19 cellular contexts compared by ENCODE assay signal in genomic region chr2:101777337-101777736, GRCh38.
DNase-seq lines count a peak whose midpoint lies in the region; ATAC-seq and TF ChIP-seq lines count a peak whose summit lies in the region.
"Had no signal": no experiment of that assay in that cellular context is flagged by ENCODE, and none has a peak within 500 bp of the region (broad histone marks: within the 10 kb centered on the region; RNA-seq: fewer than 3 reads in every experiment).

No MANE protein-coding gene starts in this region.

- intact Hi-C loops in activated CD4-positive, alpha-beta T cell treated with anti-CD3 and anti-CD28 coated beads for 36 hours (cut with DNase I, micrococcal nuclease), result no loop called here

- H3K9me3 Mint-ChIP-seq in activated CD4-positive, alpha-beta T cell treated with anti-CD3 and anti-CD28 coated beads for 36 hours (ENCODE audit: low read depth), result no peaks in the 10 kb centered on the region
- peaks cover 9% of the 10 kb centered on the region for H3K9me3 Mint-ChIP-seq in nephron progenitor cell

- peak; percentile 18 for DNase-seq in activated CD4-positive, alpha-beta T cell treated with anti-CD3 and anti-CD28 coated beads for 36 hours
- no peak for DNase-seq in activated CD4-positive, alpha-beta T cell treated with anti-CD3 and anti-CD28 coated beads for 4 hours
- peak; percentile 14 for DNase-seq in NCI-H69 (lab: John Stamatoyannopoulos, UW)
- DNase-seq in nephron progenitor cell, result no peak
- DNase-seq in stimulated activated CD4-positive, alpha-beta T cell treated with anti-CD3 and anti-CD28 coated beads, Interleukin-4, amount 100 ng/mL, for 4 hours, result no peak
- DNase-seq in HK-2 (ENCODE audit: unreplicated experiment), result no peak
- DNase-seq: DMS 273 treated with DMSO at 0.1 percent for 48 hours, HCEC 1CT, IMR-90, Kasumi-1, NCI-H1930, NCI-H2171, NCI-H774 had no signal

- POLR2A ChIA-PET in activated CD4-positive, alpha-beta T cell treated with anti-CD3 and anti-CD28 coated beads for 36 hours (lab: Charles Lee), result no interaction called here

- no peaks in the 10 kb centered on the region for H3K27me3 Mint-ChIP-seq in activated CD4-positive, alpha-beta T cell treated with anti-CD3 and anti-CD28 coated beads for 36 hours
- no peaks in the 10 kb centered on the region for H3K27me3 Mint-ChIP-seq in nephron progenitor cell (ENCODE audit: low read depth, poor library complexity)

- H3K27ac ChIP-seq in cingulate gyrus (ENCODE audit: low read depth, low read length), result peak overlapping the region; percentile 11
- H3K27ac ChIP-seq: 22Rv1, BLaER1 had no signal

- H3K27ac Mint-ChIP-seq in activated CD4-positive, alpha-beta T cell treated with anti-CD3 and anti-CD28 coated beads for 36 hours, result peak overlapping the region; percentile 55
- peak overlapping the region; percentile 27 for H3K27ac Mint-ChIP-seq in nephron progenitor cell

- peaks cover 5% of the 10 kb centered on the region for H3K36me3 Mint-ChIP-seq in activated CD4-positive, alpha-beta T cell treated with anti-CD3 and anti-CD28 coated beads for 36 hours (ENCODE audit: low read depth)
- H3K36me3 Mint-ChIP-seq in nephron progenitor cell (ENCODE audit: low read depth), result peaks cover 20% of the 10 kb centered on the region

- no peak overlapping the region for H3K4me3 Mint-ChIP-seq in activated CD4-positive, alpha-beta T cell treated with anti-CD3 and anti-CD28 coated beads for 36 hours
- no peak overlapping the region for H3K4me3 Mint-ChIP-seq in nephron progenitor cell

- ATAC-seq in activated CD4-positive, alpha-beta T cell treated with anti-CD3 and anti-CD28 coated beads for 36 hours, result no peak
- no peak for ATAC-seq in GM18519 (IDR thresholded peaks at IDR 0.05; ENCODE audit: low FRiP score, unreplicated experiment)
- ATAC-seq: Panc1, Right ventricle myocardium inferior had no signal

- CTCF ChIA-PET in activated CD4-positive, alpha-beta T cell treated with anti-CD3 and anti-CD28 coated beads for 36 hours (lab: Charles Lee), result interaction anchor here (0.6 to 1.0 kb wide), 4 partner anchors 9 to 71 kb away, joined by 3 to 4 read pairs (median 3); no protein-coding TSS in a partner anchor

- peaks cover 87% of the 10 kb centered on the region for H3K4me1 Mint-ChIP-seq in activated CD4-positive, alpha-beta T cell treated with anti-CD3 and anti-CD28 coated beads for 36 hours
- peaks cover 81% of the 10 kb centered on the region for H3K4me1 Mint-ChIP-seq in nephron progenitor cell

- no peak for TF ChIP-seq CTCF in nephron progenitor cell (IDR thresholded peaks at IDR 0.05)

Comparison
In these comparisons a context has a peak if more than half of its experiments do, and no peak if none do; other contexts are left out.
1. DNase-seq: peak in activated CD4-positive, alpha-beta T cell treated with anti-CD3 and anti-CD28 coated beads for 36 hours (single experiment) and NCI-H69 (single experiment); none in activated CD4-positive, alpha-beta T cell treated with anti-CD3 and anti-CD28 coated beads for 4 hours (0 of 2), nephron progenitor cell (single experiment), stimulated activated CD4-positive, alpha-beta T cell treated with anti-CD3 and anti-CD28 coated beads, Interleukin-4, amount 100 ng/mL, for 4 hours (0 of 2) and HK-2 (single experiment).